ENCODE assay signal across 22 cellular contexts in the genomic region with DNA sequence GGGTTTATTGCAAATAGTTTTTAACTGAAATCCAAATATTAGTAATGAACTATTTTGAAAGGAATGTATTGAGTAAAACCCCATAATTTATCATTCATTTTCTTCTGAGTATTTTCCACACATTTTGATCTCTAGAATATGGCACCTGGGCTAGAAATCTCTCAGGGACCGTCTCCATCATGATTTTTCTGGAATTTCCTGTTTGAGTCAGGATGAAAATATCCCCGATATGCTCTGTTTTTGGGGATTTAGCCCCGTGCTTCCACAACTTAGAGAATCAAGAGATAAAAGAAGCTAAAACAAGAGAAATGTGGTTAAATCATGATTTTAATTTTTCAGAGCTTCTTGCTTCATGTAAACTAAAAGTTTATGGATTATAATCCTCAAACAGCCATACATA.
DNase-seq lines count a peak whose midpoint lies in the region; TF ChIP-seq lines count a peak whose summit lies in the region.
"Had no signal": no experiment of that assay in that cellular context is flagged by ENCODE, and none has a peak within 500 bp of the region (broad histone marks: within the 10 kb centered on the region; RNA-seq: fewer than 3 reads in every experiment).

No MANE protein-coding gene starts in this region.

- peaks cover 27% of the 10 kb centered on the region for H3F3A ChIP-seq in GM23248 (ENCODE audit: insufficient read depth)

- in situ Hi-C loops in GM23248 (cut with MboI), result no loop called here

- H3K4me3 ChIP-seq in GM23248 (no peak overlapping the region), fibroblast of the aortic adventitia (ENCODE audit: low read depth, low read length) (no peak overlapping the region)
- H3K4me3 ChIP-seq: GM23338, MG63, PC-9, SJSA1 had no signal

- no peak for DNase-seq in GM23248
- DNase-seq in HT1080 (ENCODE audit: low read depth), result peak; percentile 7
- DNase-seq in fibroblast of the aortic adventitia (ENCODE audit: low read depth), result peak; percentile 44
- no peak for DNase-seq in activated T-cell treated with anti-CD3 and anti-CD28 coated beads for 4 hours
- DNase-seq in NCI-H226, result no peak
- no peak for DNase-seq in foreskin melanocyte
- DNase-seq in NCI-H345 treated with DMSO at 0.1 percent for 48 hours (lab: John Stamatoyannopoulos, UW; ENCODE audit: unreplicated experiment), result no peak
- DNase-seq: CD8-positive, alpha-beta memory T cell; DMS 273 treated with DMSO at 0.1 percent for 48 hours; DMS79; H9; KBM-7; MG63; NCI-H1105 treated with DMSO at 0.1 percent for 48 hours; NCI-H146; NCI-H1930; NCI-H2107; NCI-H446 treated with DMSO at 0.1 percent for 48 hours; NCI-H526; PC-9 had no signal

- whole genome bisulfite sequencing in GM23248 (ENCODE audit: low coverage in 1 of 2, low lambda C conversion rate in 2 of 2, missing lambda C conversion rate in 2 of 2), 2 experiments, result 34 to 39% methylated on average over 3 of the region's 3 CpGs

- TF ChIP-seq CTCF in fibroblast of the aortic adventitia (IDR thresholded peaks at IDR 0.05; ENCODE audit: insufficient read depth, low read length), result no peak

- H4K20me1 ChIP-seq in GM23248 (ENCODE audit: insufficient read depth), result no peaks in the 10 kb centered on the region

- H3K9me3 ChIP-seq in GM23248 (ENCODE audit: low read depth), result no peaks in the 10 kb centered on the region
- H3K9me3 ChIP-seq: MG63, SJSA1 had no signal

- no peaks in the 10 kb centered on the region; the same call in 1 of the 2 replicates for H3K9me2 ChIP-seq in GM23248 (ENCODE audit: insufficient read depth)

- H2AFZ ChIP-seq in GM23248, result 0 out of 2 replicates have a peak overlapping the region, but pooled peaks have one; percentile 24
- H2AFZ ChIP-seq: GM23338, PC-9 had no signal

- no peaks in the 10 kb centered on the region for H3K79me2 ChIP-seq in GM23248 (ENCODE audit: insufficient read depth)

- no peak overlapping the region for H3K9ac ChIP-seq in GM23248

- H3K27me3 ChIP-seq in GM23248 (replicated peaks; ENCODE audit: insufficient read depth), result no peaks in the 10 kb centered on the region
- H3K27me3 ChIP-seq: MG63, SJSA1 had no signal

- H3K36me3 ChIP-seq in GM23248 (ENCODE audit: low read depth), result no peaks in the 10 kb centered on the region
- H3K36me3 ChIP-seq: MG63, SJSA1 had no signal

- H3K4me2 ChIP-seq in GM23248 (ENCODE audit: unreplicated experiment), result no peak overlapping the region
- H3K4me2 ChIP-seq: GM23338, PC-9 had no signal

- no peak overlapping the region for H3K27ac ChIP-seq in GM23248
- H3K27ac ChIP-seq: PC-9, SJSA1 had no signal

- peaks cover 39% of the 10 kb centered on the region for H3K4me1 ChIP-seq in GM23248 (ENCODE audit: insufficient read depth)

Comparison
In these comparisons a context has a peak if more than half of its experiments do, and no peak if none do; other contexts are left out.
1. DNase-seq: peak in HT1080 (single experiment) and fibroblast of the aortic adventitia (single experiment); none in GM23248 (single experiment), activated T-cell treated with anti-CD3 and anti-CD28 coated beads for 4 hours (single experiment), NCI-H226 (single experiment), foreskin melanocyte (single experiment) and NCI-H345 treated with DMSO at 0.1 percent for 48 hours (single experiment).